ENCODE assay signal across 8 cellular contexts in genomic region chr6:143549630-143550268, GRCh38. TPM values are rescaled to one million over a fixed set of nuclear protein-coding genes. Genes with fewer than 3 reads are reported as not detected.
A peak's percentile ranks its signal among the peaks of the same experiment; 100 is the strongest.
DNase-seq lines count a peak whose midpoint lies in the region; ATAC-seq, FAIRE-seq and TF ChIP-seq lines count a peak whose summit lies in the region.

No MANE protein-coding gene starts in this region.

- peaks cover 2% of the 10 kb centered on the region for H3K36me3 Mint-ChIP-seq in T-helper 17 cell (ENCODE audit: low read depth)

- no peaks in the 10 kb centered on the region for H3K79me2 ChIP-seq in keratinocyte (ENCODE audit: control insufficient read depth, insufficient read depth, low read length)

- H3K4me1 Mint-ChIP-seq in T-helper 17 cell, result peaks cover 83% of the 10 kb centered on the region

- H3K9me1 ChIP-seq in keratinocyte (ENCODE audit: control insufficient read depth, extremely low read depth, insufficient read depth, low read length), result no peaks in the 10 kb centered on the region

- no peak overlapping the region for H3K4me2 ChIP-seq in keratinocyte (ENCODE audit: control insufficient read depth, extremely low read depth, insufficient read depth, low read depth, low read length)

- H2AFZ ChIP-seq in keratinocyte (ENCODE audit: control insufficient read depth, low read length), result no peak overlapping the region

- H3K9ac ChIP-seq in keratinocyte (ENCODE audit: control insufficient read depth, extremely low read depth, insufficient read depth, low read length), result no peak overlapping the region

- no peak overlapping the region for H3K27ac ChIP-seq in keratinocyte (ENCODE audit: control insufficient read depth, insufficient read depth, low read length)

- no peaks in the 10 kb centered on the region for H3K27me3 ChIP-seq in keratinocyte (ENCODE audit: control insufficient read depth, extremely low read depth, insufficient read depth, low read length)

- H3K27me3 Mint-ChIP-seq in T-helper 17 cell, result no peaks in the 10 kb centered on the region

- TF ChIP-seq POLR2A in erythroblast (IDR thresholded peaks at IDR 0.05; ENCODE audit: low read length), result no peak

- DNase-seq in T-helper 17 cell (no peak), keratinocyte (ENCODE audit: low read depth, low spot score) (peak; percentile 64), NCI-H1417 (lab: John Stamatoyannopoulos, UW) (no peak), SHP77 treated with DMSO at 0.1 percent for 48 hours (lab: John Stamatoyannopoulos, UW) (no peak), NCI-H748 treated with DMSO at 0.1 percent for 48 hours (lab: John Stamatoyannopoulos, UW) (no peak), erythroblast (lab: John Stamatoyannopoulos, UW) (no peak)

- no peaks in the 10 kb centered on the region for H4K20me1 ChIP-seq in keratinocyte (ENCODE audit: control insufficient read depth, extremely low read depth, insufficient read depth, low read length)

- no peak overlapping the region for H3K4me3 ChIP-seq in keratinocyte (ENCODE audit: control insufficient read depth in 2 of 3, extremely low read depth in 1 of 3, insufficient read depth in 2 of 3, low read depth in 1 of 3, low read length in 3 of 3)

- no peaks in the 10 kb centered on the region for H3K36me3 ChIP-seq in keratinocyte (ENCODE audit: control insufficient read depth in 2 of 2, extremely low read depth in 1 of 2, insufficient read depth in 2 of 2, low read length in 2 of 2)

- no peak for TF ChIP-seq CTCF in keratinocyte (optimal IDR thresholded peaks at IDR 0.05 in 1 of 3, IDR thresholded peaks at IDR 0.05 in 1 of 3, conservative IDR thresholded peaks at IDR 0.05 in 1 of 3; ENCODE audit: extremely low read depth in 1 of 3, insufficient read depth in 2 of 3, low read length in 3 of 3)

- FAIRE-seq in keratinocyte (lab: Jason Lieb, UNC), result peak; percentile 73

- H3K4me1 ChIP-seq in keratinocyte (ENCODE audit: control insufficient read depth, extremely low read depth, insufficient read depth, low read length), result peaks cover 23% of the 10 kb centered on the region

- dilution Hi-C loops in keratinocyte (cut with MboI; ENCODE audit: extremely low pct_ligation_motif_present, low sequenced_read_pairs), result no loop called here

- peak overlapping the region; percentile 33 for H3K4me3 Mint-ChIP-seq in T-helper 17 cell

- H3K27ac Mint-ChIP-seq in T-helper 17 cell, result peak overlapping the region; percentile 97

- H3K9me3 ChIP-seq in T-helper 17 cell (ENCODE audit: control insufficient read depth, low read length, poor library complexity, severe bottlenecking) (no peaks in the 10 kb centered on the region), keratinocyte (ENCODE audit: control insufficient read depth, low read depth, low read length) (no peaks in the 10 kb centered on the region)

- ATAC-seq in GM18868 (IDR thresholded peaks at IDR 0.05; ENCODE audit: unreplicated experiment) (peak; percentile 93), HG02870 (IDR thresholded peaks at IDR 0.05; ENCODE audit: unreplicated experiment) (peak; percentile 94), T-helper 17 cell (peak; percentile 66)

RNA-seq across cellular contexts. Expression of gene FUCA2, which starts 38.2 kb away (rescaled TPM):
- total RNA-seq in T-helper 17 cell, result 1 to 10 TPM; 7.8 to 8.3 TPM
- 10.8 to 14.0 TPM (median 12.5 TPM) in 3 replicates for polyA plus RNA-seq in keratinocyte
- 6.2 TPM for polyA plus RNA-seq in keratinocyte (2011; ENCODE audit: low read depth)
- polyA plus RNA-seq in keratinocyte (2011; cell fraction: cytosol; rRNA removed), result 9.2 and 14.1 TPM in 2 replicates
- 15.9 and 18.4 TPM in 2 replicates for polyA plus RNA-seq in keratinocyte (2011; cell fraction: nucleus; rRNA removed)
- 12.5 and 12.9 TPM in 2 replicates for polyA plus RNA-seq in keratinocyte (2012; ENCODE audit: low replicate concordance)
- polyA minus RNA-seq in keratinocyte, result 2.3 to 6.8 TPM (median 6.4 TPM) in 3 replicates
- 5.9 TPM for polyA minus RNA-seq in keratinocyte (2011; cell fraction: cytosol; rRNA and poly(A)+ RNA removed)
- 4.1 and 8.5 TPM in 2 replicates for polyA minus RNA-seq in keratinocyte (2011; cell fraction: nucleus; rRNA and poly(A)+ RNA removed)
